Comparison of ENCODE assay signal across 11 cellular contexts in genomic region chrX:15911729-15912550, GRCh38. TPM values are rescaled to one million over a fixed set of nuclear protein-coding genes. Genes with fewer than 3 reads are reported as not detected.
A peak's percentile ranks its signal among the peaks of the same experiment; 100 is the strongest.
DNase-seq lines count a peak whose midpoint lies in the region; ATAC-seq and TF ChIP-seq lines count a peak whose summit lies in the region.
"Had no signal": no experiment of that assay in that cellular context is flagged by ENCODE, and none has a peak within 500 bp of the region (broad histone marks: within the 10 kb centered on the region; RNA-seq: fewer than 3 reads in every experiment).

No MANE protein-coding gene starts in this region.

- peak overlapping the region; percentile 85 to 96 (median 92) for H3K27ac Mint-ChIP-seq in CD14-positive monocyte
- H3K27ac Mint-ChIP-seq: CD8-positive, alpha-beta memory T cell had no signal

- TF ChIP-seq CTCF in CD14-positive monocyte (IDR thresholded peaks at IDR 0.05): no peak

- peaks cover 0 to 28% (median 0%) of the 10 kb centered on the region in 3 donors for H3K27me3 Mint-ChIP-seq in CD14-positive monocyte (ENCODE audit: low read depth in 3 of 3)
- H3K27me3 Mint-ChIP-seq: brain had no signal

- no peak overlapping the region for H3K4me3 Mint-ChIP-seq in CD14-positive monocyte
- H3K4me3 Mint-ChIP-seq: brain; CD8-positive, alpha-beta memory T cell had no signal

- ATAC-seq in GM21717 (IDR thresholded peaks at IDR 0.05; ENCODE audit: unreplicated experiment): peak; percentile 84
- ATAC-seq in GM18909 (IDR thresholded peaks at IDR 0.05; ENCODE audit: poor library complexity, unreplicated experiment): no peak
- no peak for ATAC-seq in HG03196 (IDR thresholded peaks at IDR 0.05; ENCODE audit: unreplicated experiment)

- intact Hi-C loops in CD14-positive monocyte (cut with micrococcal nuclease): loop anchor here (10.0 kb wide), 2 partner anchors 57 to 213 kb away; partner anchors contain the start of genes AP1S2 (in 2 of the 2) and GRPR (in 1 of the 2)

- H3K36me3 Mint-ChIP-seq in CD14-positive monocyte: peaks cover 5% of the 10 kb centered on the region in 2 donors
- H3K36me3 Mint-ChIP-seq: brain had no signal

- peak; percentile 76 for DNase-seq in CD14-positive monocyte (ENCODE audit: low spot score)
- DNase-seq in SKM-1 (lab: John Stamatoyannopoulos, UW; ENCODE audit: unreplicated experiment): peak; percentile 64
- DNase-seq in iris pigment epithelial cell (ENCODE audit: low read depth): peak; percentile 6
- no peak for DNase-seq in epidermal melanocyte (ENCODE audit: insufficient read length, low spot score)
- no peak for DNase-seq in NCI-H1048 (lab: John Stamatoyannopoulos, UW)
- DNase-seq: CD8-positive, alpha-beta memory T cell; PC-9 had no signal

- H3K9me3 Mint-ChIP-seq in CD14-positive monocyte: peaks cover 0 to 5% (median 0%) of the 10 kb centered on the region in 7 donors
- H3K9me3 Mint-ChIP-seq: CD8-positive, alpha-beta memory T cell had no signal

- H3K4me1 Mint-ChIP-seq in CD14-positive monocyte: peaks cover 64% of the 10 kb centered on the region

RNA-seq across cellular contexts. Expression of gene AP1S2, which starts 57.3 kb away (rescaled TPM):
- 100 to 1,000 TPM; 806 to 851 TPM for polyA plus RNA-seq in CD14-positive monocyte

Comparison
In these comparisons a context has a peak if more than half of its experiments do, and no peak if none do; other contexts are left out.
1. DNase-seq: peak in CD14-positive monocyte (single experiment), SKM-1 (single experiment) and iris pigment epithelial cell (single experiment); none in epidermal melanocyte (single experiment) and NCI-H1048 (single experiment).